22 cellular contexts compared by ENCODE assay signal in genomic region chr2:60719331-60719730, GRCh38. TPM values are rescaled to one million over a fixed set of nuclear protein-coding genes. Genes with fewer than 3 reads are reported as not detected.
DNase-seq lines count a peak whose midpoint lies in the region; ATAC-seq, FAIRE-seq and TF ChIP-seq lines count a peak whose summit lies in the region.
"Had no signal": no experiment of that assay in that cellular context is flagged by ENCODE, and none has a peak within 500 bp of the region (broad histone marks: within the 10 kb centered on the region; RNA-seq: fewer than 3 reads in every experiment).

No MANE protein-coding gene starts in this region.

- no peak for ATAC-seq in K562
- peak; percentile 90 for ATAC-seq in esophagus mucosa
- no peak for ATAC-seq in HG03432 (IDR thresholded peaks at IDR 0.05; ENCODE audit: unreplicated experiment)
- ATAC-seq: CD8-positive, alpha-beta T cell; HCT116 had no signal

- H3K27me3 ChIP-seq in breast epithelium (no peaks in the 10 kb centered on the region), K562 (ENCODE audit: control insufficient read depth in 2 of 2, insufficient read depth in 2 of 2, low read length in 2 of 2) (peaks cover 6 to 17% of the 10 kb centered on the region in 2 experiments; a peak in 3 of 5 replicates), vagina (no peaks in the 10 kb centered on the region), small intestine (ENCODE audit: control insufficient read depth in 2 of 2, insufficient read depth in 2 of 2, low read length in 2 of 2) (no peaks in the 10 kb centered on the region)
- H3K27me3 ChIP-seq: BLaER1, Peyer's patch had no signal

- intact Hi-C loops in MCF 10A (cut with micrococcal nuclease) (no loop called here), breast epithelium (cut with DNase I; ENCODE audit: low total_unique reads) (no loop called here), K562 (cut with micrococcal nuclease) (no loop called here), vagina (cut with DNase I) (no loop called here)

- peak overlapping the region; percentile 25 for H3K27ac Mint-ChIP-seq in MCF 10A (ENCODE audit: low read depth, unreplicated experiment)
- H3K27ac Mint-ChIP-seq: CD8-positive, alpha-beta T cell had no signal

- H3K9me3 ChIP-seq in breast epithelium (peaks cover 0 to 4% of the 10 kb centered on the region in 2 donors), K562 (replicated peaks; ENCODE audit: control insufficient read depth, insufficient read depth, low read depth, low read length) (no peaks in the 10 kb centered on the region), vagina (no peaks in the 10 kb centered on the region), small intestine (ENCODE audit: control insufficient read depth, low read depth) (no peaks in the 10 kb centered on the region)
- H3K9me3 ChIP-seq: Peyer's patch had no signal

- H3K4me1 Mint-ChIP-seq in MCF 10A (ENCODE audit: insufficient read depth, unreplicated experiment) = peaks cover 15% of the 10 kb centered on the region

- no peaks in the 10 kb centered on the region for H3K9me1 ChIP-seq in K562 (ENCODE audit: control insufficient read depth, insufficient read depth, low read length)

- no peak for TF ChIP-seq CTCF in MCF 10A (IDR thresholded peaks at IDR 0.05; ENCODE audit: unreplicated experiment)
- no peak for TF ChIP-seq CTCF in breast epithelium (IDR thresholded peaks at IDR 0.05)
- TF ChIP-seq CTCF in K562 (IDR thresholded peaks at IDR 0.05 in 2 of 3, conservative IDR thresholded peaks at IDR 0.05 in 1 of 3; ENCODE audit: insufficient read depth in 2 of 3, low read depth in 1 of 3, low read length in 3 of 3) = no peak
- no peak for TF ChIP-seq CTCF in vagina (IDR thresholded peaks at IDR 0.05)

- no peak for FAIRE-seq in K562 (lab: Jason Lieb, UNC)
- FAIRE-seq in small intestine (lab: Jason Lieb, UNC) = no peak
- FAIRE-seq: GM12891, GM19239 had no signal

- H3K36me3 Mint-ChIP-seq in MCF 10A (ENCODE audit: insufficient read depth, unreplicated experiment) = no peaks in the 10 kb centered on the region
- H3K36me3 Mint-ChIP-seq: CD8-positive, alpha-beta T cell had no signal

- H3K27me3 Mint-ChIP-seq in MCF 10A (ENCODE audit: insufficient read depth, unreplicated experiment) = no peaks in the 10 kb centered on the region

- H3K27ac ChIP-seq in breast epithelium = no peak overlapping the region
- no peak overlapping the region for H3K27ac ChIP-seq in K562 (ENCODE audit: extremely low read depth, low read depth, low read length)
- H3K27ac ChIP-seq in vagina = peak overlapping the region; percentile 53
- H3K27ac ChIP-seq in small intestine (ENCODE audit: low read depth in 1 of 2, low read length in 1 of 2) = no peak overlapping the region
- H3K27ac ChIP-seq: BLaER1, KMS-11, Peyer's patch had no signal

- H2AFZ ChIP-seq in K562 (ENCODE audit: low read depth, low read length) = peak overlapping the region; percentile 2; the same call in 1 of the 2 replicates

- H3K4me3 Mint-ChIP-seq in MCF 10A (ENCODE audit: unreplicated experiment) = no peak overlapping the region
- H3K4me3 Mint-ChIP-seq: CD8-positive, alpha-beta T cell had no signal

- H3K4me3 ChIP-seq in breast epithelium (no peak overlapping the region), K562 (no peak overlapping the region), vagina (no peak overlapping the region), small intestine (ENCODE audit: low read depth in 1 of 2, low read length in 2 of 2) (no peak overlapping the region)
- H3K4me3 ChIP-seq: BLaER1, Peyer's patch had no signal

- TF ChIP-seq RAD21 in K562 (CRISPR knock-in tag; conservative IDR thresholded peaks at IDR 0.05 in 1 of 2, IDR thresholded peaks at IDR 0.05 in 1 of 2) = no peak

- POLR2A ChIA-PET in MCF 10A (lab: Yijun Ruan, JAX) (interaction anchor here (0.9 to 1.8 kb wide), 2 partner anchors 15 to 297 kb away, joined by 3 to 5 read pairs; no protein-coding TSS in a partner anchor), K562 (lab: Yijun Ruan, JAX) (interaction anchor here (1.2 kb wide), 1 partner anchor 267 kb away, joined by 4 read pairs; no protein-coding TSS in a partner anchor)

- no peak for TF ChIP-seq POLR2A in breast epithelium (IDR thresholded peaks at IDR 0.05)
- no peak for TF ChIP-seq POLR2A in K562 (conservative IDR thresholded peaks at IDR 0.05)
- no peak for TF ChIP-seq POLR2A in vagina (IDR thresholded peaks at IDR 0.05)

- in situ Hi-C loops in K562 (cut with MboI) = no loop called here

- no peaks in the 10 kb centered on the region for H3K79me2 ChIP-seq in K562 (ENCODE audit: control insufficient read depth, insufficient read depth, low read length)

- WGBS in K562 (ENCODE audit: insufficient coverage, low coverage, missing lambda C conversion rate) = 49% methylated on average over 6 of the region's 7 CpGs
- WGBS in small intestine, 3 donors = 80 to 85% (median 81%) methylated on average over 7 of the region's 7 CpGs

- DNase-seq in MCF 10A (ENCODE audit: unreplicated experiment) = no peak
- no peak for DNase-seq in breast epithelium (ENCODE audit: low spot score in 2 of 2)
- no peak for DNase-seq in K562 (ENCODE audit: extremely low read depth in 1 of 4, low spot score in 3 of 4)
- peak in 1 of 2 donors; percentile 12 for DNase-seq in vagina (ENCODE audit: extremely low spot score in 2 of 2)
- DNase-seq in small intestine = no peak
- DNase-seq in NOMO-1 (lab: John Stamatoyannopoulos, UW; ENCODE audit: unreplicated experiment in 2 of 2) = no peak
- DNase-seq: CD8-positive, alpha-beta T cell; DMS53; NCI-H1048; NCI-H1436 treated with DMSO at 0.1 percent for 48 hours; NCI-H2029 treated with DMSO at 0.1 percent for 48 hours; NCI-H2171; NCI-H526; Peyer's patch; Right ventricle myocardium superior had no signal

- no peak for TF ChIP-seq EP300 in K562 (IDR thresholded peaks at IDR 0.05; ENCODE audit: low read length)

- H3K4me1 ChIP-seq in breast epithelium (no peaks in the 10 kb centered on the region), K562 (replicated peaks in 1 of 2; ENCODE audit: control insufficient read depth in 2 of 2, insufficient read depth in 2 of 2, low read length in 2 of 2) (no peaks in the 10 kb centered on the region), vagina (no peaks in the 10 kb centered on the region), small intestine (ENCODE audit: control insufficient read depth in 2 of 2, insufficient read depth in 1 of 2, low read depth in 1 of 2, low read length in 1 of 2) (no peaks in the 10 kb centered on the region)
- H3K4me1 ChIP-seq: BLaER1, Peyer's patch had no signal

- H3K36me3 ChIP-seq in breast epithelium (no peaks in the 10 kb centered on the region), K562 (ENCODE audit: control insufficient read depth, insufficient read depth, low read length) (no peaks in the 10 kb centered on the region), vagina (no peaks in the 10 kb centered on the region), small intestine (ENCODE audit: control insufficient read depth in 2 of 2, insufficient read depth in 2 of 2, low read length in 2 of 2) (no peaks in the 10 kb centered on the region)
- H3K36me3 ChIP-seq: BLaER1, Peyer's patch had no signal

- BruUV-seq in MCF 10A (replicated peaks; lab: Mats Ljungman, UMichigan) (no TSS peak), K562 (replicated peaks; lab: Mats Ljungman, UMichigan) (no TSS peak)

- peaks cover 7% of the 10 kb centered on the region for H3K9me3 Mint-ChIP-seq in MCF 10A (ENCODE audit: unreplicated experiment)
- H3K9me3 Mint-ChIP-seq: CD8-positive, alpha-beta T cell had no signal

- no peaks in the 10 kb centered on the region for H4K20me1 ChIP-seq in K562 (replicated peaks; ENCODE audit: control insufficient read depth, insufficient read depth, low read length)
- H4K20me1 ChIP-seq: BLaER1 had no signal

- no peak overlapping the region; the same call in 1 of the 2 replicates for H3K4me2 ChIP-seq in K562 (ENCODE audit: insufficient read depth, low read length)
- H3K4me2 ChIP-seq: BLaER1, KMS-11 had no signal

- H3K9ac ChIP-seq in K562 (ENCODE audit: insufficient read depth in 1 of 2, low read depth in 2 of 2, low read length in 2 of 2) = no peak overlapping the region
- H3K9ac ChIP-seq: BLaER1, KMS-11 had no signal

- CTCF ChIA-PET in MCF 10A (lab: Yijun Ruan, JAX) (interaction anchor here (0.7 to 1.8 kb wide), 2 partner anchors 11 to 597 kb away, joined by 3 to 5 read pairs; no protein-coding TSS in a partner anchor), K562 (lab: Yijun Ruan, JAX; ENCODE audit: low intra/inter-chr PET ratio) (no interaction called here)

TF ChIP-seq in K562, 482 proteins besides CTCF, POLR2A, EP300 and RAD21 (continues in another document):
- TF ChIP-seq RAD51 (IDR thresholded peaks at IDR 0.05; ENCODE audit: borderline replicate concordance, low read depth) = no peak
- TF ChIP-seq ZFX (CRISPR knock-in tag; IDR thresholded peaks at IDR 0.05) = no peak
- no peak for TF ChIP-seq PKNOX1 (IDR thresholded peaks at IDR 0.05)

RNA-seq across cellular contexts. Expression of gene PAPOLG, which starts 36.7 kb away (rescaled TPM):
- total RNA-seq in MCF 10A (2022) = 16.9 and 18.4 TPM in 2 replicates
- 10 to 100 TPM; 14.9 to 26.6 (median 17.0) TPM for total RNA-seq in breast epithelium
- total RNA-seq in K562 (2011; cell fraction: chromatin; rRNA removed; ENCODE audit: low replicate concordance) = 15.0 and 40.0 TPM in 2 replicates
- 7.8 and 10.0 TPM in 2 replicates for total RNA-seq in K562 (2011; cell fraction: nucleolus; rRNA removed)
- total RNA-seq in K562 (2011; cell fraction: nucleoplasm; rRNA removed) = 15.8 and 22.9 TPM in 2 replicates
- total RNA-seq in K562 (2014; rRNA removed) = 8.0 and 9.9 TPM in 2 replicates
- total RNA-seq in K562 (2014; rRNA removed; fragmentation: Illumina TruSeq; extraction: Trizol) = 16.3 and 17.8 TPM in 2 replicates
- 13.8 and 15.0 TPM in 2 replicates for total RNA-seq in K562 (2015; rRNA removed; fragmentation: Illumina TruSeq; extraction: Trizol)
- total RNA-seq in K562 (2021) = 10.0 and 11.1 TPM in 2 replicates
- polyA plus RNA-seq in K562 (2011; rRNA removed) = 14.3 and 15.2 TPM in 2 replicates
- 4.6 and 5.1 TPM in 2 replicates for polyA plus RNA-seq in K562 (2011; cell fraction: cytosol; rRNA removed)
- 10.4 and 13.0 TPM in 2 replicates for polyA plus RNA-seq in K562 (2011; cell fraction: nucleus; rRNA removed)
- 6.1 and 6.8 TPM in 2 replicates for polyA plus RNA-seq in K562 (2012)
- polyA plus RNA-seq in K562 (2014; fragmentation: Illumina TruSeq; extraction: Trizol) = 9.7 and 11.7 TPM in 2 replicates
- polyA plus RNA-seq in K562 (2014; fragmentation: Nextera tagmentation; extraction: Ambion mirVana) = 1 to 10 TPM; 3.9 to 8.9 TPM
- 4.8 and 8.4 TPM in 2 replicates for polyA plus RNA-seq in K562 (2014; rRNA removed)
- polyA minus RNA-seq in K562 (2011; rRNA and poly(A)+ RNA removed) = 37.0 and 38.7 TPM in 2 replicates
- 12.1 and 21.5 TPM in 2 replicates for polyA minus RNA-seq in K562 (2011; cell fraction: cytosol; rRNA and poly(A)+ RNA removed)
- polyA minus RNA-seq in K562 (2011; cell fraction: nucleus; rRNA and poly(A)+ RNA removed) = 8.6 and 13.9 TPM in 2 replicates
- 6.9 TPM for total RNA-seq in esophagus mucosa
- total RNA-seq in vagina = 14.7 TPM
- polyA plus RNA-seq in small intestine = 1 to 10 TPM; 2.7 to 3.8 (median 3.5) TPM
